Comparison of ENCODE assay signal across 12 cellular contexts in the genomic region with DNA sequence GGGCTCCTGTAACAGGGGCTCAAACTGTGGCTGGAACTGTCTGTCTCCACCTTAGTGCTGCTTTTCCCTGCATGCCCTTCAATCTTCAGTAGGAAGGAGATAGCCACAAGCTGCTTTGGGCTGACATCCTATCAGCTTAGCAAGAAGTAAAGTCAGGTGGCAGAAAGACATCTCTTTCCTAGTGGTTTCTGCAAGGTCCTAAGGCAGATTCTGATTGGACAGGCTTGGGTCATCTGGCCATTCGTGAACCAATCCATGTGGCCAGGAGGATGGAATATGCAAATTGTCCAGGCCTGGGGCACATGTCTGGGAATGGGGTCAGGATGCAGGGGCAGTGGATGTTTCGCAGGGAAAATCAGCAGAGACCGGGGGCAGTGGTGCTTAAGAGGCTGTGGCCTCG. TPM values are rescaled to one million over a fixed set of nuclear protein-coding genes. Genes with fewer than 3 reads are reported as not detected.
DNase-seq lines count a peak whose midpoint lies in the region; ATAC-seq, FAIRE-seq and TF ChIP-seq lines count a peak whose summit lies in the region.
"Had no signal": no experiment of that assay in that cellular context is flagged by ENCODE, and none has a peak within 500 bp of the region (broad histone marks: within the 10 kb centered on the region; RNA-seq: fewer than 3 reads in every experiment).

No MANE protein-coding gene starts in this region.

- H3K27me3 Mint-ChIP-seq in endodermal cell (ENCODE audit: insufficient read depth) = no peaks in the 10 kb centered on the region
- no peaks in the 10 kb centered on the region for H3K27me3 Mint-ChIP-seq in stimulated activated naive CD8-positive, alpha-beta T cell treated with anti-CD3 and anti-CD28 coated beads, Interleukin-15, amount 100 ng/mL, for 72 hours
- no peaks in the 10 kb centered on the region for H3K27me3 Mint-ChIP-seq in CD8-positive, alpha-beta T cell (ENCODE audit: low read depth)
- H3K27me3 Mint-ChIP-seq: dendritic cell treated with granulocyte-macrophage colony-stimulating factor and Interleukin-4, amounts not matched to agents 40 ng/mL and 50 ng/mL, for 4 days had no signal

- POLR2A ChIA-PET in CD8-positive, alpha-beta T cell (lab: Charles Lee) = no interaction called here

- peak; percentile 13 for DNase-seq in NCI-H510A treated with DMSO at 0.1 percent for 48 hours (lab: John Stamatoyannopoulos, UW)
- no peak for DNase-seq in NCI-H510A (lab: John Stamatoyannopoulos, UW)
- DNase-seq in OCI-M1 (lab: John Stamatoyannopoulos, UW) = peak; percentile 64
- DNase-seq in endodermal cell = peak; percentile 88
- DNase-seq in small intestine = peak; percentile 24
- DNase-seq in stimulated activated naive CD8-positive, alpha-beta T cell treated with anti-CD3 and anti-CD28 coated beads, Interleukin-15, amount 100 ng/mL, for 72 hours = no peak
- no peak for DNase-seq in CD8-positive, alpha-beta T cell
- no peak for DNase-seq in activated CD4-positive, alpha-beta T cell treated with anti-CD3 and anti-CD28 coated beads for 4 hours
- DNase-seq: kidney glomerular epithelial cell had no signal

- H3K4me3 ChIP-seq in endodermal cell (ENCODE audit: low read length) = no peak overlapping the region
- H3K4me3 ChIP-seq in small intestine (ENCODE audit: low read depth in 1 of 2, low read length in 2 of 2) = no peak overlapping the region
- no peak overlapping the region for H3K4me3 ChIP-seq in CD8-positive, alpha-beta T cell (ENCODE audit: low read depth, low read length)
- H3K4me3 ChIP-seq: right atrium auricular region, SJSA1 had no signal

- peaks cover 4% of the 10 kb centered on the region for H3K4me1 ChIP-seq in endodermal cell (ENCODE audit: control insufficient read depth, insufficient read depth, low read length)
- no peaks in the 10 kb centered on the region for H3K4me1 ChIP-seq in small intestine (ENCODE audit: control insufficient read depth in 2 of 2, insufficient read depth in 1 of 2, low read depth in 1 of 2, low read length in 1 of 2)
- peaks cover 14% of the 10 kb centered on the region for H3K4me1 ChIP-seq in CD8-positive, alpha-beta T cell (ENCODE audit: insufficient read depth, low read length)

- no peaks in the 10 kb centered on the region for H3K27me3 ChIP-seq in endodermal cell (ENCODE audit: control insufficient read depth, insufficient read depth, low read length, poor library complexity, severe bottlenecking)
- H3K27me3 ChIP-seq in small intestine (ENCODE audit: control insufficient read depth in 2 of 2, insufficient read depth in 2 of 2, low read length in 2 of 2) = no peaks in the 10 kb centered on the region
- H3K27me3 ChIP-seq in CD8-positive, alpha-beta T cell (ENCODE audit: insufficient read depth, low read length) = no peaks in the 10 kb centered on the region
- H3K27me3 ChIP-seq: right atrium auricular region, SJSA1 had no signal

- ATAC-seq in stimulated activated naive CD8-positive, alpha-beta T cell treated with anti-CD3 and anti-CD28 coated beads, Interleukin-15, amount 100 ng/mL, for 72 hours = no peak
- no peak for ATAC-seq in CD8-positive, alpha-beta T cell

- WGBS in endodermal cell (ENCODE audit: insufficient coverage in 1 of 2, insufficient read length in 1 of 2), 2 experiments = 92 to 94% methylated on average over 3 to 4 of the region's 4 CpGs
- WGBS in small intestine, 3 donors = 92 to 96% (median 93%) methylated on average over 4 of the region's 4 CpGs

- H3K36me3 ChIP-seq in endodermal cell (ENCODE audit: control insufficient read depth, insufficient read depth, low read length) (peaks cover 30% of the 10 kb centered on the region), small intestine (ENCODE audit: control insufficient read depth in 2 of 2, insufficient read depth in 2 of 2, low read length in 2 of 2) (peaks cover 4 to 10% of the 10 kb centered on the region in 2 donors)
- H3K36me3 ChIP-seq in CD8-positive, alpha-beta T cell (ENCODE audit: insufficient read depth, low read length) = peaks cover 11% of the 10 kb centered on the region

- CTCF ChIA-PET in CD8-positive, alpha-beta T cell (lab: Charles Lee) = no interaction called here

- H3K27ac Mint-ChIP-seq in endodermal cell = no peak overlapping the region
- no peak overlapping the region for H3K27ac Mint-ChIP-seq in stimulated activated naive CD8-positive, alpha-beta T cell treated with anti-CD3 and anti-CD28 coated beads, Interleukin-15, amount 100 ng/mL, for 72 hours
- H3K27ac Mint-ChIP-seq in CD8-positive, alpha-beta T cell = no peak overlapping the region
- H3K27ac Mint-ChIP-seq: dendritic cell treated with granulocyte-macrophage colony-stimulating factor and Interleukin-4, amounts not matched to agents 40 ng/mL and 50 ng/mL, for 4 days had no signal

- no peak for FAIRE-seq in small intestine (lab: Jason Lieb, UNC)

- H3K4me3 Mint-ChIP-seq in endodermal cell = no peak overlapping the region
- H3K4me3 Mint-ChIP-seq in stimulated activated naive CD8-positive, alpha-beta T cell treated with anti-CD3 and anti-CD28 coated beads, Interleukin-15, amount 100 ng/mL, for 72 hours = no peak overlapping the region
- no peak overlapping the region for H3K4me3 Mint-ChIP-seq in CD8-positive, alpha-beta T cell
- H3K4me3 Mint-ChIP-seq: dendritic cell treated with granulocyte-macrophage colony-stimulating factor and Interleukin-4, amounts not matched to agents 40 ng/mL and 50 ng/mL, for 4 days had no signal

- TF ChIP-seq CTCF in endodermal cell (conservative IDR thresholded peaks at IDR 0.05) = no peak
- TF ChIP-seq CTCF in CD8-positive, alpha-beta T cell (IDR thresholded peaks at IDR 0.05) = no peak

- no peak overlapping the region for H3K9ac ChIP-seq in endodermal cell (ENCODE audit: extremely low read depth, low read length, poor library complexity, severe bottlenecking)

- peaks cover 19% of the 10 kb centered on the region for H3K4me1 Mint-ChIP-seq in endodermal cell
- peaks cover 22% of the 10 kb centered on the region for H3K4me1 Mint-ChIP-seq in stimulated activated naive CD8-positive, alpha-beta T cell treated with anti-CD3 and anti-CD28 coated beads, Interleukin-15, amount 100 ng/mL, for 72 hours
- peaks cover 18% of the 10 kb centered on the region for H3K4me1 Mint-ChIP-seq in CD8-positive, alpha-beta T cell (ENCODE audit: low read depth)

- no peaks in the 10 kb centered on the region for H3K9me3 Mint-ChIP-seq in endodermal cell
- no peaks in the 10 kb centered on the region for H3K9me3 Mint-ChIP-seq in stimulated activated naive CD8-positive, alpha-beta T cell treated with anti-CD3 and anti-CD28 coated beads, Interleukin-15, amount 100 ng/mL, for 72 hours
- H3K9me3 Mint-ChIP-seq in CD8-positive, alpha-beta T cell = no peaks in the 10 kb centered on the region
- H3K9me3 Mint-ChIP-seq: dendritic cell treated with granulocyte-macrophage colony-stimulating factor and Interleukin-4, amounts not matched to agents 40 ng/mL and 50 ng/mL, for 4 days had no signal

- H3K9me3 ChIP-seq in endodermal cell (ENCODE audit: control insufficient read depth, low read length) (no peaks in the 10 kb centered on the region), small intestine (ENCODE audit: control insufficient read depth, low read depth) (no peaks in the 10 kb centered on the region)
- H3K9me3 ChIP-seq in CD8-positive, alpha-beta T cell (ENCODE audit: low read length) = no peaks in the 10 kb centered on the region
- H3K9me3 ChIP-seq: right atrium auricular region, SJSA1 had no signal

- peaks cover 43% of the 10 kb centered on the region for H3K36me3 Mint-ChIP-seq in endodermal cell (ENCODE audit: low read depth)
- H3K36me3 Mint-ChIP-seq in CD8-positive, alpha-beta T cell = peaks cover 36% of the 10 kb centered on the region

- H3K27ac ChIP-seq in endodermal cell (ENCODE audit: low read depth, low read length) = peak overlapping the region; percentile 44
- H3K27ac ChIP-seq in small intestine (ENCODE audit: low read depth in 1 of 2, low read length in 1 of 2) = no peak overlapping the region
- H3K27ac ChIP-seq in CD8-positive, alpha-beta T cell (ENCODE audit: low read depth, low read length) = no peak overlapping the region
- H3K27ac ChIP-seq: right atrium auricular region, SJSA1 had no signal

- intact Hi-C loops in CD8-positive, alpha-beta T cell (cut with DNase I, micrococcal nuclease) = no loop called here

RNA-seq across cellular contexts. Expression of a gene that starts 5.2 kb away (rescaled TPM):
- 10 to 100 TPM; 18.8 to 20.3 TPM for total RNA-seq in endodermal cell
- polyA plus RNA-seq in endodermal cell (2013, experiment 1 of 2) = 16.0 TPM
- polyA plus RNA-seq in endodermal cell (2013, experiment 2 of 2) = 16.8 TPM
- polyA plus RNA-seq in small intestine = 10 to 100 TPM; 18.8 to 31.5 (median 20.5) TPM
- 1 to 10 TPM; 4.3 to 4.5 TPM for total RNA-seq in CD8-positive, alpha-beta T cell

RNA-seq across cellular contexts. Expression of a gene that starts 5.5 kb away (rescaled TPM):
- total RNA-seq in endodermal cell = 10 to 100 TPM; 68.1 to 69.0 TPM
- 43.7 TPM for polyA plus RNA-seq in endodermal cell (2013, experiment 1 of 2)
- polyA plus RNA-seq in endodermal cell (2013, experiment 2 of 2) = 37.6 TPM
- polyA plus RNA-seq in small intestine = 10 to 100 TPM; 34.9 to 75.6 (median 49.4) TPM
- 10 to 100 TPM; 75.4 to 85.6 TPM for total RNA-seq in CD8-positive, alpha-beta T cell

RNA-seq across cellular contexts. Expression of a gene that starts 30.5 kb away (rescaled TPM):
- total RNA-seq in endodermal cell = 10 to 100 TPM; 18.9 to 30.8 TPM
- polyA plus RNA-seq in endodermal cell (2013, experiment 1 of 2) = 15.6 TPM
- 14.2 TPM for polyA plus RNA-seq in endodermal cell (2013, experiment 2 of 2)
- polyA plus RNA-seq in small intestine = 10 to 100 TPM; 12.2 to 40.0 (median 28.7) TPM
- total RNA-seq in CD8-positive, alpha-beta T cell = 10 to 100 TPM; 32.8 to 37.0 TPM

RNA-seq across cellular contexts. Expression of a gene that starts 41.2 kb away (rescaled TPM):
- total RNA-seq in endodermal cell = not detected
- polyA plus RNA-seq in endodermal cell (2013, experiment 1 of 2) = not detected
- polyA plus RNA-seq in endodermal cell (2013, experiment 2 of 2) = not detected
- polyA plus RNA-seq in small intestine = under 1 TPM in 1 of 3 donors, not detected in 2; 0.19 TPM
- total RNA-seq in CD8-positive, alpha-beta T cell = under 1 TPM; 0.54 to 0.86 TPM
- total RNA-seq: right atrium auricular region, SJSA1 had no signal

RNA-seq across cellular contexts. Expression of a gene that starts 55.2 kb away (rescaled TPM):
- total RNA-seq in endodermal cell = 1 to 10 TPM in 1 of 2 donors, under 1 TPM in 1; 0.77 to 1.4 TPM
- polyA plus RNA-seq in endodermal cell (2013, experiment 1 of 2) = 0.50 TPM
- 0.25 TPM for polyA plus RNA-seq in endodermal cell (2013, experiment 2 of 2)
- polyA plus RNA-seq in small intestine = under 1 TPM in 2 of 3 donors, not detected in 1; 0.16 to 0.81 TPM
- total RNA-seq in CD8-positive, alpha-beta T cell = 1 to 10 TPM; 2.3 to 2.8 TPM
- total RNA-seq: right atrium auricular region, SJSA1 had no signal

Comparison
In these comparisons a context has a peak if more than half of its experiments do, and no peak if none do; other contexts are left out.
1. DNase-seq: peak in NCI-H510A treated with DMSO at 0.1 percent for 48 hours (single experiment), OCI-M1 (single experiment), endodermal cell (single experiment) and small intestine (single experiment); none in NCI-H510A (single experiment), stimulated activated naive CD8-positive, alpha-beta T cell treated with anti-CD3 and anti-CD28 coated beads, Interleukin-15, amount 100 ng/mL, for 72 hours (0 of 2), CD8-positive, alpha-beta T cell (0 of 7) and activated CD4-positive, alpha-beta T cell treated with anti-CD3 and anti-CD28 coated beads for 4 hours (0 of 2).